1 cellular context compared by ENCODE assay signal in the genomic region with DNA sequence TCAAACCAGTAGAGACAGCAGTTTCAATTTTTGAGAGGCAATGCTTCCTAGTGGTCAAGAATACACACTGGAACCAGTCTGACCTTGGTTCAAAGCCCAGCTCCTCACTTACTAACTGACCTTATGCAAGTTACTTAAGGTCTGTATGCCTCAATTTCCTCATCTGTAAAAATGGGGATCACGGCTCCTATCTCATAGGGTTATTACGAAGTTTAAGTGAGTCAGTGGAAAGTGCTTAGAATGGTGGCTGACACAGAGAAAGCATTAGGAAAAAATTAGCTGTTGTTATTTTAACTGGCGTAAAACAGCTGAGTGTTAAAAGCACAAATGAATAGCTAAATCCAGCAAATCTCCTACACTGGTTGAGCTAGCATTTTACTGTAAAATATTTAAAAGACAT.
TF ChIP-seq lines count a peak whose summit lies in the region.

No MANE protein-coding gene starts in this region.

TF ChIP-seq in K562, 482 proteins besides CTCF, POLR2A, EP300 and RAD21:
- TF ChIP-seq, protein P1, sequence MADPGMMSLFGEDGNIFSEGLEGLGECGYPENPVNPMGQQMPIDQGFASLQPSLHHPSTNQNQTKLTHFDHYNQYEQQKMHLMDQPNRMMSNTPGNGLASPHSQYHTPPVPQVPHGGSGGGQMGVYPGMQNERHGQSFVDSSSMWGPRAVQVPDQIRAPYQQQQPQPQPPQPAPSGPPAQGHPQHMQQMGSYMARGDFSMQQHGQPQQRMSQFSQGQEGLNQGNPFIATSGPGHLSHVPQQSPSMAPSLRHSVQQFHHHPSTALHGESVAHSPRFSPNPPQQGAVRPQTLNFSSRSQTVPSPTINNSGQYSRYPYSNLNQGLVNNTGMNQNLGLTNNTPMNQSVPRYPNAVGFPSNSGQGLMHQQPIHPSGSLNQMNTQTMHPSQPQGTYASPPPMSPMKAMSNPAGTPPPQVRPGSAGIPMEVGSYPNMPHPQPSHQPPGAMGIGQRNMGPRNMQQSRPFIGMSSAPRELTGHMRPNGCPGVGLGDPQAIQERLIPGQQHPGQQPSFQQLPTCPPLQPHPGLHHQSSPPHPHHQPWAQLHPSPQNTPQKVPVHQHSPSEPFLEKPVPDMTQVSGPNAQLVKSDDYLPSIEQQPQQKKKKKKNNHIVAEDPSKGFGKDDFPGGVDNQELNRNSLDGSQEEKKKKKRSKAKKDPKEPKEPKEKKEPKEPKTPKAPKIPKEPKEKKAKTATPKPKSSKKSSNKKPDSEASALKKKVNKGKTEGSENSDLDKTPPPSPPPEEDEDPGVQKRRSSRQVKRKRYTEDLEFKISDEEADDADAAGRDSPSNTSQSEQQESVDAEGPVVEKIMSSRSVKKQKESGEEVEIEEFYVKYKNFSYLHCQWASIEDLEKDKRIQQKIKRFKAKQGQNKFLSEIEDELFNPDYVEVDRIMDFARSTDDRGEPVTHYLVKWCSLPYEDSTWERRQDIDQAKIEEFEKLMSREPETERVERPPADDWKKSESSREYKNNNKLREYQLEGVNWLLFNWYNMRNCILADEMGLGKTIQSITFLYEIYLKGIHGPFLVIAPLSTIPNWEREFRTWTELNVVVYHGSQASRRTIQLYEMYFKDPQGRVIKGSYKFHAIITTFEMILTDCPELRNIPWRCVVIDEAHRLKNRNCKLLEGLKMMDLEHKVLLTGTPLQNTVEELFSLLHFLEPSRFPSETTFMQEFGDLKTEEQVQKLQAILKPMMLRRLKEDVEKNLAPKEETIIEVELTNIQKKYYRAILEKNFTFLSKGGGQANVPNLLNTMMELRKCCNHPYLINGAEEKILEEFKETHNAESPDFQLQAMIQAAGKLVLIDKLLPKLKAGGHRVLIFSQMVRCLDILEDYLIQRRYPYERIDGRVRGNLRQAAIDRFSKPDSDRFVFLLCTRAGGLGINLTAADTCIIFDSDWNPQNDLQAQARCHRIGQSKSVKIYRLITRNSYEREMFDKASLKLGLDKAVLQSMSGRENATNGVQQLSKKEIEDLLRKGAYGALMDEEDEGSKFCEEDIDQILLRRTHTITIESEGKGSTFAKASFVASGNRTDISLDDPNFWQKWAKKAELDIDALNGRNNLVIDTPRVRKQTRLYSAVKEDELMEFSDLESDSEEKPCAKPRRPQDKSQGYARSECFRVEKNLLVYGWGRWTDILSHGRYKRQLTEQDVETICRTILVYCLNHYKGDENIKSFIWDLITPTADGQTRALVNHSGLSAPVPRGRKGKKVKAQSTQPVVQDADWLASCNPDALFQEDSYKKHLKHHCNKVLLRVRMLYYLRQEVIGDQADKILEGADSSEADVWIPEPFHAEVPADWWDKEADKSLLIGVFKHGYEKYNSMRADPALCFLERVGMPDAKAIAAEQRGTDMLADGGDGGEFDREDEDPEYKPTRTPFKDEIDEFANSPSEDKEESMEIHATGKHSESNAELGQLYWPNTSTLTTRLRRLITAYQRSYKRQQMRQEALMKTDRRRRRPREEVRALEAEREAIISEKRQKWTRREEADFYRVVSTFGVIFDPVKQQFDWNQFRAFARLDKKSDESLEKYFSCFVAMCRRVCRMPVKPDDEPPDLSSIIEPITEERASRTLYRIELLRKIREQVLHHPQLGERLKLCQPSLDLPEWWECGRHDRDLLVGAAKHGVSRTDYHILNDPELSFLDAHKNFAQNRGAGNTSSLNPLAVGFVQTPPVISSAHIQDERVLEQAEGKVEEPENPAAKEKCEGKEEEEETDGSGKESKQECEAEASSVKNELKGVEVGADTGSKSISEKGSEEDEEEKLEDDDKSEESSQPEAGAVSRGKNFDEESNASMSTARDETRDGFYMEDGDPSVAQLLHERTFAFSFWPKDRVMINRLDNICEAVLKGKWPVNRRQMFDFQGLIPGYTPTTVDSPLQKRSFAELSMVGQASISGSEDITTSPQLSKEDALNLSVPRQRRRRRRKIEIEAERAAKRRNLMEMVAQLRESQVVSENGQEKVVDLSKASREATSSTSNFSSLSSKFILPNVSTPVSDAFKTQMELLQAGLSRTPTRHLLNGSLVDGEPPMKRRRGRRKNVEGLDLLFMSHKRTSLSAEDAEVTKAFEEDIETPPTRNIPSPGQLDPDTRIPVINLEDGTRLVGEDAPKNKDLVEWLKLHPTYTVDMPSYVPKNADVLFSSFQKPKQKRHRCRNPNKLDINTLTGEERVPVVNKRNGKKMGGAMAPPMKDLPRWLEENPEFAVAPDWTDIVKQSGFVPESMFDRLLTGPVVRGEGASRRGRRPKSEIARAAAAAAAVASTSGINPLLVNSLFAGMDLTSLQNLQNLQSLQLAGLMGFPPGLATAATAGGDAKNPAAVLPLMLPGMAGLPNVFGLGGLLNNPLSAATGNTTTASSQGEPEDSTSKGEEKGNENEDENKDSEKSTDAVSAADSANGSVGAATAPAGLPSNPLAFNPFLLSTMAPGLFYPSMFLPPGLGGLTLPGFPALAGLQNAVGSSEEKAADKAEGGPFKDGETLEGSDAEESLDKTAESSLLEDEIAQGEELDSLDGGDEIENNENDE (IDR thresholded peaks at IDR 0.05; ENCODE audit: low read depth, low read length) = no peak
- TF ChIP-seq HSF4 (CRISPR knock-in tag; IDR thresholded peaks at IDR 0.05; ENCODE audit: borderline replicate concordance) = no peak
